1 cellular context compared by ENCODE assay signal in genomic region chr6:35452186-35453090, GRCh38.
TF ChIP-seq lines count a peak whose summit lies in the region.

Gene FANCE (plus strand): TSS chr6:35452338. CDS start chr6:35452546, 208 bp downstream.

TF ChIP-seq in K562, 482 proteins besides CTCF, POLR2A, EP300 and RAD21 (continued from another document and continues in another):
- TF ChIP-seq PPARD (CRISPR knock-in tag; IDR thresholded peaks at IDR 0.05), result no peak
- TF ChIP-seq ZNF57 (CRISPR knock-in tag; IDR thresholded peaks at IDR 0.05), result no peak
- TF ChIP-seq POLR3A (IDR thresholded peaks at IDR 0.05; ENCODE audit: borderline replicate concordance, extremely low read depth, insufficient read depth, insufficient read length), result no peak
- no peak for TF ChIP-seq ID3 (CRISPR knock-in tag; IDR thresholded peaks at IDR 0.05)
- TF ChIP-seq ID3 (tag; IDR thresholded peaks at IDR 0.05), result peak; percentile 55; the same call in 1 of the 2 replicates
- TF ChIP-seq CTBP1 (IDR thresholded peaks at IDR 0.05; ENCODE audit: borderline replicate concordance), result peak; percentile 78
- peak; percentile 62 for TF ChIP-seq GMEB1 (CRISPR knock-in tag; IDR thresholded peaks at IDR 0.05)
- peak; percentile 79 for TF ChIP-seq HNRNPL (IDR thresholded peaks at IDR 0.05; ENCODE audit: low read depth, low read length)
- TF ChIP-seq MXI1 (IDR thresholded peaks at IDR 0.05; ENCODE audit: low read depth, low read length), result no peak
- no peak for TF ChIP-seq BRCA1 (IDR thresholded peaks at IDR 0.05)
- TF ChIP-seq BRCA1 (CRISPR knock-in tag; IDR thresholded peaks at IDR 0.05), result 0 out of 2 replicates have a peak, but pooled peaks have one; percentile 41
- no peak for TF ChIP-seq NR2C1 (IDR thresholded peaks at IDR 0.05)
- no peak for TF ChIP-seq NR2C1 (tag; IDR thresholded peaks at IDR 0.05)
- TF ChIP-seq CBX1 (IDR thresholded peaks at IDR 0.05; ENCODE audit: low read depth), result peak; percentile 87; the same call in 1 of the 2 replicates
- peak; percentile 92 for TF ChIP-seq RBFOX2 (IDR thresholded peaks at IDR 0.05; ENCODE audit: low read depth, low read length)
- peak; percentile 88 for TF ChIP-seq EGR1 (conservative IDR thresholded peaks at IDR 0.05)
- TF ChIP-seq RBM22 (IDR thresholded peaks at IDR 0.05; ENCODE audit: low read depth, low read length, poor library complexity, severe bottlenecking), result peak; percentile 67
- TF ChIP-seq E2F3 (CRISPR knock-in tag; IDR thresholded peaks at IDR 0.05), result peak; percentile 97
- peak; percentile 77; the same call in 1 of the 2 replicates for TF ChIP-seq PHF8 (IDR thresholded peaks at IDR 0.05; ENCODE audit: borderline replicate concordance, low read length)
- TF ChIP-seq SMAD1 (IDR thresholded peaks at IDR 0.05; ENCODE audit: low read depth, low read length, partially characterized antibody), result no peak
- TF ChIP-seq SIN3A (IDR thresholded peaks at IDR 0.05; ENCODE audit: borderline replicate concordance in 2 of 2, control insufficient read depth in 1 of 2, low read depth in 2 of 2, low read length in 2 of 2), result peak; percentile 68 to 97; a peak in 2 of 4 replicates
- TF ChIP-seq EP400 (IDR thresholded peaks at IDR 0.05), result peak; percentile 81; the same call in 1 of the 2 replicates
- TF ChIP-seq HNRNPK (IDR thresholded peaks at IDR 0.05; ENCODE audit: low read depth, low read length, poor library complexity, severe bottlenecking), result peak; percentile 21
- TF ChIP-seq TGIF2 (CRISPR knock-in tag; IDR thresholded peaks at IDR 0.05), result no peak; the same call in 1 of the 2 replicates
- TF ChIP-seq PHF20 (IDR thresholded peaks at IDR 0.05; ENCODE audit: partially characterized antibody), result peak; percentile 56
- TF ChIP-seq ZNF77 (CRISPR knock-in tag; IDR thresholded peaks at IDR 0.05), result no peak
- TF ChIP-seq SUPT5H (IDR thresholded peaks at IDR 0.05), result peak; percentile 83
- TF ChIP-seq PHB (CRISPR knock-in tag; IDR thresholded peaks at IDR 0.05), result peak; percentile 86; the same call in 1 of the 2 replicates
- peak; percentile 75 for TF ChIP-seq POLR2AphosphoS5 (IDR thresholded peaks at IDR 0.05; ENCODE audit: control insufficient read depth, insufficient read depth, low read depth, low read length)
- TF ChIP-seq U2AF1 (optimal IDR thresholded peaks at IDR 0.05; ENCODE audit: low read depth, low read length), result no peak
- TF ChIP-seq ZBTB40 (IDR thresholded peaks at IDR 0.05), result 0 out of 2 replicates have a peak, but pooled peaks have one; percentile 3
- no peak for TF ChIP-seq ZBTB40 (CRISPR knock-in tag; IDR thresholded peaks at IDR 0.05)
- no peak for TF ChIP-seq ZNF436 (CRISPR knock-in tag; IDR thresholded peaks at IDR 0.05)
- peak; percentile 88 to 96 for TF ChIP-seq MNT (conservative IDR thresholded peaks at IDR 0.05)
- TF ChIP-seq ARID4B (CRISPR knock-in tag; IDR thresholded peaks at IDR 0.05), result peak; percentile 99
- TF ChIP-seq TAF1 (IDR thresholded peaks at IDR 0.05; ENCODE audit: control insufficient read depth, extremely low read depth, insufficient read depth, low read length, severe bottlenecking), result peak; percentile 70
- 0 out of 2 replicates have a peak, but pooled peaks have one; percentile 8 for TF ChIP-seq ESRRA (IDR thresholded peaks at IDR 0.05; ENCODE audit: borderline replicate concordance, low read depth)
- TF ChIP-seq TEAD1 (CRISPR knock-in tag; IDR thresholded peaks at IDR 0.05), result peak in 1 of 2 experiments; percentile 87; a peak in 2 of 4 replicates
- TF ChIP-seq CREB1 (IDR thresholded peaks at IDR 0.05), result no peak
- TF ChIP-seq CREB1 (CRISPR knock-in tag; IDR thresholded peaks at IDR 0.05), result 0 out of 2 replicates have a peak, but pooled peaks have one; percentile 45
- TF ChIP-seq ZFP1 (CRISPR knock-in tag; IDR thresholded peaks at IDR 0.05), result no peak
- peak; percentile 57; the same call in 1 of the 2 replicates for TF ChIP-seq FOXP1 (CRISPR knock-in tag; IDR thresholded peaks at IDR 0.05)
- no peak; the same call in 1 of the 2 replicates for TF ChIP-seq JUND (IDR thresholded peaks at IDR 0.05; ENCODE audit: borderline replicate concordance, low read depth, low read length)
- TF ChIP-seq JUND (tag; IDR thresholded peaks at IDR 0.05; ENCODE audit: borderline replicate concordance, low read depth, low read length), result no peak; the same call in 2 of the 3 replicates
- TF ChIP-seq OTX1 (CRISPR knock-in tag; IDR thresholded peaks at IDR 0.05), result no peak
- TF ChIP-seq NFIC (IDR thresholded peaks at IDR 0.05), result peak; percentile 91
- peak; percentile 36; the same call in 1 of the 2 replicates for TF ChIP-seq MBD2 (IDR thresholded peaks at IDR 0.05; ENCODE audit: borderline replicate concordance, low read depth)
- TF ChIP-seq ATF7 (IDR thresholded peaks at IDR 0.05), result peak; percentile 71; the same call in 1 of the 2 replicates
- TF ChIP-seq SMAD4 (CRISPR knock-in tag; conservative IDR thresholded peaks at IDR 0.05), result peak; percentile 73
- TF ChIP-seq CAMTA2 (CRISPR knock-in tag; conservative IDR thresholded peaks at IDR 0.05), result no peak
